17 cellular contexts compared by ENCODE assay signal in genomic region chr1:147336290-147336689, GRCh38.
"Had no signal": no experiment of that assay in that cellular context is flagged by ENCODE, and none has a peak within 500 bp of the region (broad histone marks: within the 10 kb centered on the region; RNA-seq: fewer than 3 reads in every experiment).

No MANE protein-coding gene starts in this region.

- H3K9me3 ChIP-seq: ascending aorta, esophagus squamous epithelium, gastrocnemius medialis, suprapubic skin, tibial nerve had no signal

- H3K27ac ChIP-seq: ascending aorta, coronary artery, esophagus squamous epithelium, gastrocnemius medialis, suprapubic skin, tibial nerve had no signal

- H3K36me3 Mint-ChIP-seq: activated naive CD4-positive, alpha-beta T cell treated with anti-CD3 and anti-CD28 coated beads, Interleukin-2, amount 50 U/mL, for 72 hours; stimulated activated effector memory CD8-positive, alpha-beta T cell treated with anti-CD3 and anti-CD28 coated beads, Interleukin-12 subunit alpha, Interleukin-12 subunit beta, amount 100 ng/mL, for 72 hours had no signal

- H3K4me3 ChIP-seq: ascending aorta, coronary artery, esophagus squamous epithelium, gastrocnemius medialis, suprapubic skin, tibial nerve had no signal

- ATAC-seq: activated naive CD4-positive, alpha-beta T cell treated with anti-CD3 and anti-CD28 coated beads, Interleukin-2, amount 50 U/mL, for 72 hours; gastrocnemius medialis; sciatic nerve; stimulated activated effector memory CD8-positive, alpha-beta T cell treated with anti-CD3 and anti-CD28 coated beads, Interleukin-12 subunit alpha, Interleukin-12 subunit beta, amount 100 ng/mL, for 72 hours; stimulated activated naive CD8-positive, alpha-beta T cell treated with anti-CD3 and anti-CD28 coated beads, Interleukin-15, amount 100 ng/mL, for 72 hours had no signal

- H3K27me3 ChIP-seq: ascending aorta, gastrocnemius medialis, tibial nerve had no signal

- H3K36me3 ChIP-seq: ascending aorta, esophagus squamous epithelium, gastrocnemius medialis, suprapubic skin, tibial nerve had no signal

- H3K4me3 Mint-ChIP-seq: nephron; stimulated activated effector memory CD8-positive, alpha-beta T cell treated with anti-CD3 and anti-CD28 coated beads, Interleukin-12 subunit alpha, Interleukin-12 subunit beta, amount 100 ng/mL, for 72 hours; stimulated activated naive CD8-positive, alpha-beta T cell treated with anti-CD3 and anti-CD28 coated beads, Interleukin-15, amount 100 ng/mL, for 72 hours had no signal

- H3K4me1 Mint-ChIP-seq: stimulated activated effector memory CD8-positive, alpha-beta T cell treated with anti-CD3 and anti-CD28 coated beads, Interleukin-12 subunit alpha, Interleukin-12 subunit beta, amount 100 ng/mL, for 72 hours; stimulated activated naive CD8-positive, alpha-beta T cell treated with anti-CD3 and anti-CD28 coated beads, Interleukin-15, amount 100 ng/mL, for 72 hours had no signal

- DNase-seq: activated T-cell treated with anti-CD3 and anti-CD28 coated beads, Interleukin-2, amount 50 U/mL, for 1 hour; cerebellar nuclear complex; esophagus squamous epithelium; gastrocnemius medialis; hippocampal formation; small intestine; stimulated activated CD4-positive, alpha-beta T cell treated with anti-CD3 and anti-CD28 coated beads, Interleukin-2, amount 100 ng/mL, for 24 hours; stimulated activated naive CD8-positive, alpha-beta T cell treated with anti-CD3 and anti-CD28 coated beads, Interleukin-15, amount 100 ng/mL, for 72 hours; T-helper 9 cell had no signal

- H3K27ac Mint-ChIP-seq: activated naive CD4-positive, alpha-beta T cell treated with anti-CD3 and anti-CD28 coated beads, Interleukin-2, amount 50 U/mL, for 72 hours; stimulated activated effector memory CD8-positive, alpha-beta T cell treated with anti-CD3 and anti-CD28 coated beads, Interleukin-12 subunit alpha, Interleukin-12 subunit beta, amount 100 ng/mL, for 72 hours; stimulated activated naive CD8-positive, alpha-beta T cell treated with anti-CD3 and anti-CD28 coated beads, Interleukin-15, amount 100 ng/mL, for 72 hours had no signal

- H3K9me3 Mint-ChIP-seq: activated naive CD4-positive, alpha-beta T cell treated with anti-CD3 and anti-CD28 coated beads, Interleukin-2, amount 50 U/mL, for 72 hours; nephron; stimulated activated effector memory CD8-positive, alpha-beta T cell treated with anti-CD3 and anti-CD28 coated beads, Interleukin-12 subunit alpha, Interleukin-12 subunit beta, amount 100 ng/mL, for 72 hours; stimulated activated naive CD8-positive, alpha-beta T cell treated with anti-CD3 and anti-CD28 coated beads, Interleukin-15, amount 100 ng/mL, for 72 hours had no signal

- H3K4me1 ChIP-seq: ascending aorta, esophagus squamous epithelium, gastrocnemius medialis, suprapubic skin, tibial nerve had no signal
